ENCODE assay signal across 8 cellular contexts in the genomic region with DNA sequence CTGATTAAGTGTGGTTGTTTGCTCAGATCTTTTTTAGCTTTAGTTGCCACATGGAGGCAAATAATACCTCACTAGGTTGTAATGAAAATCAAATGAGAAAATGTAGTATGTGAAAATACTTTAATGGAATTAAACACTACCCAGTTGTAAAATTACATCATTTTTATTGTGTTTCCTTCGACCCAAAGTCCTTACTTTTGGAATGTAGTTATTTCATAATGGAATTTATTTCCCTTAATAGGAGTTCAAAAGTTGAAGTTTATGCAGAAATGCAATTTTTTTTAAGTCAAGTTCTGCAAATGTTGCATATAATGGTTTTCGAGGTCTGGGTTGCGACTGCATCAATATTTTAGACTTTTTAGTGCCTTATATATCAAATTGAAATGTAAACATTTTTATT. TPM values are rescaled to one million over a fixed set of nuclear protein-coding genes. Genes with fewer than 3 reads are reported as not detected.
DNase-seq lines count a peak whose midpoint lies in the region; ATAC-seq and TF ChIP-seq lines count a peak whose summit lies in the region.

No MANE protein-coding gene starts in this region.

- no peaks in the 10 kb centered on the region for H3K9me3 ChIP-seq in heart left ventricle
- no peaks in the 10 kb centered on the region for H3K9me3 ChIP-seq in adipocyte (ENCODE audit: control insufficient read depth, low read length)
- H3K9me3 ChIP-seq in liver (ENCODE audit: control insufficient read depth in 4 of 4, low read length in 3 of 4): no peaks in the 10 kb centered on the region
- no peaks in the 10 kb centered on the region for H3K9me3 ChIP-seq in upper lobe of right lung
- H3K9me3 ChIP-seq in body of pancreas: no peaks in the 10 kb centered on the region

- peak overlapping the region in 11 of 12 donors; percentile 70 to 91 (median 79) for H3K4me3 ChIP-seq in heart left ventricle
- peak overlapping the region; percentile 98 for H3K4me3 ChIP-seq in adipocyte (ENCODE audit: low read length)
- H3K4me3 ChIP-seq in liver (ENCODE audit: low read depth in 1 of 3, low read length in 3 of 3): peak overlapping the region in 2 of 3 donors; percentile 85 to 99
- peak overlapping the region; percentile 75 for H3K4me3 ChIP-seq in upper lobe of right lung
- peak overlapping the region in 1 of 2 donors; percentile 79 for H3K4me3 ChIP-seq in body of pancreas

- peaks cover 0 to 87% (median 51%) of the 10 kb centered on the region in 12 donors for H3K4me1 ChIP-seq in heart left ventricle
- H3K4me1 ChIP-seq in adipocyte (ENCODE audit: control insufficient read depth, insufficient read depth, low read length): peaks cover 57% of the 10 kb centered on the region
- H3K4me1 ChIP-seq in liver (ENCODE audit: control insufficient read depth in 4 of 4, insufficient read depth in 4 of 4, low read length in 3 of 4): peaks cover 2 to 26% (median 24%) of the 10 kb centered on the region in 4 donors
- peaks cover 58% of the 10 kb centered on the region for H3K4me1 ChIP-seq in upper lobe of right lung
- peaks cover 57% of the 10 kb centered on the region for H3K4me1 ChIP-seq in body of pancreas

- no peak for TF ChIP-seq RAD21 in liver (IDR thresholded peaks at IDR 0.05)

- H3K9ac ChIP-seq in adipocyte (ENCODE audit: low read length) (peak overlapping the region; percentile 96), liver (ENCODE audit: low read depth in 1 of 2, low read length in 2 of 2) (peak overlapping the region in 1 of 2 donors; percentile 45)

- H3K27me3 ChIP-seq in heart left ventricle (no peaks in the 10 kb centered on the region), adipocyte (replicated peaks; ENCODE audit: control insufficient read depth, insufficient read depth, low read length) (no peaks in the 10 kb centered on the region), liver (ENCODE audit: control insufficient read depth in 4 of 4, insufficient read depth in 4 of 4, low read length in 3 of 4) (no peaks in the 10 kb centered on the region), upper lobe of right lung (no peaks in the 10 kb centered on the region), body of pancreas (no peaks in the 10 kb centered on the region)

- no peak for ATAC-seq in heart left ventricle
- ATAC-seq in left ventricle myocardium superior: no peak
- no peak for ATAC-seq in upper lobe of right lung
- no peak for ATAC-seq in omental fat pad (ENCODE audit: low FRiP score)
- no peak for ATAC-seq in body of pancreas

- no peak for TF ChIP-seq POLR2A in heart left ventricle (IDR thresholded peaks at IDR 0.05)
- no peak for TF ChIP-seq POLR2A in body of pancreas (IDR thresholded peaks at IDR 0.05)

- intact Hi-C loops in heart left ventricle (cut with DNase I): loop anchor here in 3 of 10 donors (5.0 to 10.0 kb wide), 2 partner anchors 233 to 235 kb away; no protein-coding TSS in a partner anchor
- intact Hi-C loops in left ventricle myocardium superior (cut with micrococcal nuclease): no loop called here
- intact Hi-C loops in upper lobe of right lung (cut with DNase I): no loop called here
- intact Hi-C loops in body of pancreas (cut with DNase I): no loop called here

- H3K27ac ChIP-seq in heart left ventricle: peak overlapping the region in 7 of 12 donors; percentile 87 to 93 (median 92)
- H3K27ac ChIP-seq in liver (ENCODE audit: low read depth in 1 of 2, low read length in 2 of 2): peak overlapping the region; percentile 97 to 99
- no peak overlapping the region for H3K27ac ChIP-seq in upper lobe of right lung
- H3K27ac ChIP-seq in body of pancreas: peak overlapping the region in 2 of 4 donors; percentile 94 to 99

- TF ChIP-seq CTCF in heart left ventricle (IDR thresholded peaks at IDR 0.05) (no peak), liver (IDR thresholded peaks at IDR 0.05; ENCODE audit: low read depth, low read length, missing input control) (no peak), upper lobe of right lung (IDR thresholded peaks at IDR 0.05) (no peak), omental fat pad (IDR thresholded peaks at IDR 0.05) (no peak), body of pancreas (IDR thresholded peaks at IDR 0.05) (no peak)

- WGBS in heart left ventricle, 4 donors: 8 to 21% (median 14%) methylated on average over 3 of the region's 3 CpGs
- 6% methylated on average over 3 of the region's 3 CpGs for WGBS in liver
- WGBS in body of pancreas, 2 donors: 7 to 9% methylated on average over 3 of the region's 3 CpGs

- no peak for DNase-seq in heart left ventricle
- no peak for DNase-seq in left ventricle myocardium superior
- DNase-seq in adipocyte (ENCODE audit: low read depth): peak; percentile 53
- no peak for DNase-seq in upper lobe of right lung
- no peak for DNase-seq in NCI-H345 (lab: John Stamatoyannopoulos, UW)
- DNase-seq in omental fat pad (ENCODE audit: low spot score): no peak
- DNase-seq in body of pancreas: no peak

- H3K36me3 ChIP-seq in heart left ventricle (peaks cover 0 to 15% (median 4%) of the 10 kb centered on the region in 9 donors), adipocyte (ENCODE audit: control insufficient read depth, insufficient read depth, low read length, severe bottlenecking) (peaks cover 7% of the 10 kb centered on the region), liver (ENCODE audit: control insufficient read depth in 4 of 4, insufficient read depth in 3 of 4, low read depth in 1 of 4, low read length in 3 of 4) (no peaks in the 10 kb centered on the region), upper lobe of right lung (peaks cover 5% of the 10 kb centered on the region), body of pancreas (replicated peaks in 1 of 2; ENCODE audit: insufficient read depth in 1 of 2, low read depth in 2 of 2) (no peaks in the 10 kb centered on the region)

TF ChIP-seq in liver, 16 proteins besides CTCF, POLR2A, EP300 and RAD21:
- no peak for TF ChIP-seq JUND (IDR thresholded peaks at IDR 0.05)
- no peak for TF ChIP-seq FOXA2 (IDR thresholded peaks at IDR 0.05)
- TF ChIP-seq GABPA (IDR thresholded peaks at IDR 0.05 in 1 of 2, conservative IDR thresholded peaks at IDR 0.05 in 1 of 2): no peak
- TF ChIP-seq EGR1 (IDR thresholded peaks at IDR 0.05; ENCODE audit: low read depth in 2 of 2): no peak
- TF ChIP-seq TAF1 (conservative IDR thresholded peaks at IDR 0.05): no peak
- no peak for TF ChIP-seq ATF3 (IDR thresholded peaks at IDR 0.05)
- TF ChIP-seq HNF4G (IDR thresholded peaks at IDR 0.05): no peak
- no peak for TF ChIP-seq RXRA (IDR thresholded peaks at IDR 0.05)
- no peak for TF ChIP-seq MAX (IDR thresholded peaks at IDR 0.05)
- TF ChIP-seq, protein P1, sequence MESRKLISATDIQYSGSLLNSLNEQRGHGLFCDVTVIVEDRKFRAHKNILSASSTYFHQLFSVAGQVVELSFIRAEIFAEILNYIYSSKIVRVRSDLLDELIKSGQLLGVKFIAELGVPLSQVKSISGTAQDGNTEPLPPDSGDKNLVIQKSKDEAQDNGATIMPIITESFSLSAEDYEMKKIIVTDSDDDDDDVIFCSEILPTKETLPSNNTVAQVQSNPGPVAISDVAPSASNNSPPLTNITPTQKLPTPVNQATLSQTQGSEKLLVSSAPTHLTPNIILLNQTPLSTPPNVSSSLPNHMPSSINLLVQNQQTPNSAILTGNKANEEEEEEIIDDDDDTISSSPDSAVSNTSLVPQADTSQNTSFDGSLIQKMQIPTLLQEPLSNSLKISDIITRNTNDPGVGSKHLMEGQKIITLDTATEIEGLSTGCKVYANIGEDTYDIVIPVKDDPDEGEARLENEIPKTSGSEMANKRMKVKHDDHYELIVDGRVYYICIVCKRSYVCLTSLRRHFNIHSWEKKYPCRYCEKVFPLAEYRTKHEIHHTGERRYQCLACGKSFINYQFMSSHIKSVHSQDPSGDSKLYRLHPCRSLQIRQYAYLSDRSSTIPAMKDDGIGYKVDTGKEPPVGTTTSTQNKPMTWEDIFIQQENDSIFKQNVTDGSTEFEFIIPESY (IDR thresholded peaks at IDR 0.05): no peak
- TF ChIP-seq NR2F2 (IDR thresholded peaks at IDR 0.05): no peak
- TF ChIP-seq SP1 (IDR thresholded peaks at IDR 0.05): no peak

RNA-seq across cellular contexts. Expression of gene TNPO1, which starts 31.0 kb away (rescaled TPM):
- 10 to 100 TPM; 56.4 to 92.2 (median 68.4) TPM for total RNA-seq in heart left ventricle
- polyA plus RNA-seq in heart left ventricle: 10 to 100 TPM in 1 of 2 donors, 1 to 10 TPM in 1; 6.4 to 46.4 TPM
- 67.7 TPM for total RNA-seq in left ventricle myocardium superior
- 10 to 100 TPM; 42.1 to 95.8 TPM for total RNA-seq in liver
- 10 to 100 TPM in 1 of 2 donors, 1 to 10 TPM in 1; 5.7 to 16.2 TPM for polyA plus RNA-seq in liver
- total RNA-seq in upper lobe of right lung: 106 TPM
- total RNA-seq in omental fat pad: 100 to 1,000 TPM in 2 of 4 donors, 10 to 100 TPM in 2; 74.6 to 123 (median 99.6) TPM
- total RNA-seq in body of pancreas: 10 to 100 TPM; 41.2 to 71.9 TPM
